ENCODE assay signal across 1 cellular context in the genomic region with DNA sequence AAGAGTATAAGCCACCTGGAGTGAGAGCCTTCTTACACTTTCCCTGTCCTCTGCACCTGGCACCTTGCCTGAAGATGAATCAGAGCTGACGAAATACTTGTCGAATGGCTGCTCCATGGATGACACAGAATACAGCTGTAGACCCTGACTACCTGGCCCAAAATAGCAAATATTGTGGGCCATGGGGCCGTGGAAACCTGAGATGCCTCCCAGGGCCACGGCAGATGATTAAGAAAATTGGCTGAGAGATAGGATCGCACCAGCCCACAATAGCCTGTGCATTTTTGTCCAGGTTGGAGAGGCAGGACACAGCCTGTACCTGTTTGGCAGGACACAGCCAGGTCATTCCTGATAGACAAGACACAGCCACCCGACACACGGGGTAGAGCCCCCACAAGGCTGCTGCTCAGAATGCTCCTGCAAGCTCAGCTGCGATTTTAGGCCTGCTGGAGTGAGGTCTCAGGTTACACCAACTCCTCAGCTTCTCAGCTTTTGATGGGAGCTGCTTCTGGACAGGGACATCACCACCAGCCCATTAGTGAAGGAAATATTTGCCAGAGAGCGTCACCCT.
TF ChIP-seq lines count a peak whose summit lies in the region.

No MANE protein-coding gene starts in this region.

TF ChIP-seq in HCT116, 20 proteins besides CTCF, POLR2A, EP300 and RAD21 (continued from another document):
- TF ChIP-seq, protein P1, sequence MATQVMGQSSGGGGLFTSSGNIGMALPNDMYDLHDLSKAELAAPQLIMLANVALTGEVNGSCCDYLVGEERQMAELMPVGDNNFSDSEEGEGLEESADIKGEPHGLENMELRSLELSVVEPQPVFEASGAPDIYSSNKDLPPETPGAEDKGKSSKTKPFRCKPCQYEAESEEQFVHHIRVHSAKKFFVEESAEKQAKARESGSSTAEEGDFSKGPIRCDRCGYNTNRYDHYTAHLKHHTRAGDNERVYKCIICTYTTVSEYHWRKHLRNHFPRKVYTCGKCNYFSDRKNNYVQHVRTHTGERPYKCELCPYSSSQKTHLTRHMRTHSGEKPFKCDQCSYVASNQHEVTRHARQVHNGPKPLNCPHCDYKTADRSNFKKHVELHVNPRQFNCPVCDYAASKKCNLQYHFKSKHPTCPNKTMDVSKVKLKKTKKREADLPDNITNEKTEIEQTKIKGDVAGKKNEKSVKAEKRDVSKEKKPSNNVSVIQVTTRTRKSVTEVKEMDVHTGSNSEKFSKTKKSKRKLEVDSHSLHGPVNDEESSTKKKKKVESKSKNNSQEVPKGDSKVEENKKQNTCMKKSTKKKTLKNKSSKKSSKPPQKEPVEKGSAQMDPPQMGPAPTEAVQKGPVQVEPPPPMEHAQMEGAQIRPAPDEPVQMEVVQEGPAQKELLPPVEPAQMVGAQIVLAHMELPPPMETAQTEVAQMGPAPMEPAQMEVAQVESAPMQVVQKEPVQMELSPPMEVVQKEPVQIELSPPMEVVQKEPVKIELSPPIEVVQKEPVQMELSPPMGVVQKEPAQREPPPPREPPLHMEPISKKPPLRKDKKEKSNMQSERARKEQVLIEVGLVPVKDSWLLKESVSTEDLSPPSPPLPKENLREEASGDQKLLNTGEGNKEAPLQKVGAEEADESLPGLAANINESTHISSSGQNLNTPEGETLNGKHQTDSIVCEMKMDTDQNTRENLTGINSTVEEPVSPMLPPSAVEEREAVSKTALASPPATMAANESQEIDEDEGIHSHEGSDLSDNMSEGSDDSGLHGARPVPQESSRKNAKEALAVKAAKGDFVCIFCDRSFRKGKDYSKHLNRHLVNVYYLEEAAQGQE (IDR thresholded peaks at IDR 0.05; ENCODE audit: low read depth): no peak
- TF ChIP-seq ZBTB33 (IDR thresholded peaks at IDR 0.05; ENCODE audit: extremely low read depth, insufficient replicate concordance, low read length) (no peak), EZH2phosphoT487 (IDR thresholded peaks at IDR 0.05; ENCODE audit: borderline replicate concordance) (no peak), TCF7L2 (IDR thresholded peaks at IDR 0.05; ENCODE audit: borderline replicate concordance, extremely low read depth, insufficient read depth, insufficient read length) (no peak), SIN3A (IDR thresholded peaks at IDR 0.05; ENCODE audit: low read depth) (no peak), JUND (IDR thresholded peaks at IDR 0.05) (peak; percentile 82), ZNF274 (IDR thresholded peaks at IDR 0.05; ENCODE audit: low read depth, low read length) (no peak), ELF1 (IDR thresholded peaks at IDR 0.05; ENCODE audit: borderline replicate concordance, low read depth) (no peak), CEBPB (IDR thresholded peaks at IDR 0.05; ENCODE audit: low read depth) (peak; percentile 88), SRF (IDR thresholded peaks at IDR 0.05; ENCODE audit: low read depth) (no peak), YY1 (IDR thresholded peaks at IDR 0.05; ENCODE audit: extremely low read depth, insufficient replicate concordance, low read depth, low read length) (peak; percentile 29), POLR2AphosphoS5 (IDR thresholded peaks at IDR 0.05; ENCODE audit: low read depth, low read length) (peak; percentile 62), EZH2 (IDR thresholded peaks at IDR 0.05) (no peak), SP1 (IDR thresholded peaks at IDR 0.05; ENCODE audit: low read depth) (peak; percentile 66; the same call in 1 of the 2 replicates), ATF3 (IDR thresholded peaks at IDR 0.05) (peak; percentile 83), CBX3 (IDR thresholded peaks at IDR 0.05; ENCODE audit: low read depth) (peak; percentile 75)
